21 cellular contexts compared by ENCODE assay signal in genomic region chr21:27819299-27819698, GRCh38.
DNase-seq lines count a peak whose midpoint lies in the region; ATAC-seq and TF ChIP-seq lines count a peak whose summit lies in the region.
"Had no signal": no experiment of that assay in that cellular context is flagged by ENCODE, and none has a peak within 500 bp of the region (broad histone marks: within the 10 kb centered on the region; RNA-seq: fewer than 3 reads in every experiment).

No MANE protein-coding gene starts in this region.

- H3K27me3 Mint-ChIP-seq in mesothelial cell of epicardium (ENCODE audit: low read depth): no peaks in the 10 kb centered on the region

- H3K4me3 ChIP-seq in esophagus muscularis mucosa: no peak overlapping the region
- no peak overlapping the region for H3K4me3 ChIP-seq in smooth muscle cell
- H3K4me3 ChIP-seq in vagina: no peak overlapping the region
- no peak overlapping the region for H3K4me3 ChIP-seq in adrenal gland
- H3K4me3 ChIP-seq: BLaER1 treated with 17β-estradiol and CSF1 and Interleukin-3, amounts not matched to agents 10 nM and 100 nM; GM12878; GM23338 had no signal

- ATAC-seq in HG03457 (IDR thresholded peaks at IDR 0.05; ENCODE audit: unreplicated experiment): no peak
- ATAC-seq: CD8-positive, alpha-beta T cell; GM12878; GM23338; HCT116 had no signal

- H3K4me2 ChIP-seq in smooth muscle cell: peak overlapping the region; percentile 44
- H3K4me2 ChIP-seq: BLaER1 treated with 17β-estradiol and CSF1 and Interleukin-3, amounts not matched to agents 10 nM and 100 nM; GM23338; KMS-11 had no signal

- no peak overlapping the region for H3K4me3 Mint-ChIP-seq in mesothelial cell of epicardium
- H3K4me3 Mint-ChIP-seq: CD8-positive, alpha-beta T cell; GM23338 had no signal

- no peaks in the 10 kb centered on the region for H3K36me3 ChIP-seq in esophagus muscularis mucosa
- no peaks in the 10 kb centered on the region for H3K36me3 ChIP-seq in smooth muscle cell (ENCODE audit: low read depth)
- no peaks in the 10 kb centered on the region for H3K36me3 ChIP-seq in vagina
- no peaks in the 10 kb centered on the region for H3K36me3 ChIP-seq in adrenal gland (replicated peaks in 1 of 2)
- H3K36me3 ChIP-seq: BLaER1 treated with 17β-estradiol and CSF1 and Interleukin-3, amounts not matched to agents 10 nM and 100 nM had no signal

- intact Hi-C loops in esophagus muscularis mucosa (cut with DNase I): no loop called here
- intact Hi-C loops in vagina (cut with DNase I): no loop called here
- intact Hi-C loops in adrenal gland (cut with DNase I): no loop called here

- TF ChIP-seq CTCF in esophagus muscularis mucosa (IDR thresholded peaks at IDR 0.05) (no peak), mesothelial cell of epicardium (IDR thresholded peaks at IDR 0.05; ENCODE audit: unreplicated experiment) (no peak), smooth muscle cell (IDR thresholded peaks at IDR 0.05; ENCODE audit: borderline replicate concordance, insufficient read depth, poor library complexity, severe bottlenecking) (no peak), vagina (IDR thresholded peaks at IDR 0.05) (no peak), adrenal gland (IDR thresholded peaks at IDR 0.05) (no peak)

- H3K9me3 Mint-ChIP-seq in mesothelial cell of epicardium: peaks cover 4% of the 10 kb centered on the region
- H3K9me3 Mint-ChIP-seq: GM23338 had no signal

- H3K4me1 ChIP-seq in esophagus muscularis mucosa (peaks cover 5 to 38% (median 31%) of the 10 kb centered on the region in 4 donors), smooth muscle cell (ENCODE audit: low read depth) (no peaks in the 10 kb centered on the region), vagina (peaks cover 17% of the 10 kb centered on the region), adrenal gland (replicated peaks in 1 of 2) (no peaks in the 10 kb centered on the region)
- H3K4me1 ChIP-seq: BLaER1 treated with 17β-estradiol and CSF1 and Interleukin-3, amounts not matched to agents 10 nM and 100 nM had no signal

- peaks cover 10% of the 10 kb centered on the region for H3F3A ChIP-seq in smooth muscle cell (ENCODE audit: low read depth)

- TF ChIP-seq EP300 in esophagus muscularis mucosa (IDR thresholded peaks at IDR 0.05): no peak

- TF ChIP-seq POLR2A in esophagus muscularis mucosa (IDR thresholded peaks at IDR 0.05; ENCODE audit: low read depth): no peak
- TF ChIP-seq POLR2A in vagina (IDR thresholded peaks at IDR 0.05): no peak
- no peak for TF ChIP-seq POLR2A in adrenal gland (IDR thresholded peaks at IDR 0.05)

- no peaks in the 10 kb centered on the region for H3K27me3 ChIP-seq in esophagus muscularis mucosa
- no peaks in the 10 kb centered on the region for H3K27me3 ChIP-seq in smooth muscle cell (ENCODE audit: low read depth)
- H3K27me3 ChIP-seq in vagina: no peaks in the 10 kb centered on the region
- H3K27me3 ChIP-seq in adrenal gland: no peaks in the 10 kb centered on the region
- H3K27me3 ChIP-seq: BLaER1 treated with 17β-estradiol and CSF1 and Interleukin-3, amounts not matched to agents 10 nM and 100 nM had no signal

- 69% methylated on average over 3 of the region's 3 CpGs for WGBS in esophagus muscularis mucosa
- WGBS in smooth muscle cell (ENCODE audit: low lambda C conversion rate): 85% methylated on average over 3 of the region's 3 CpGs
- WGBS in adrenal gland, 4 donors: 52 to 70% (median 55%) methylated on average over 3 of the region's 3 CpGs

- peak overlapping the region; percentile 59 to 72 (median 66) for H3K27ac ChIP-seq in esophagus muscularis mucosa (replicated peaks in 1 of 4)
- H3K27ac ChIP-seq in smooth muscle cell (ENCODE audit: low read depth): peak overlapping the region; percentile 88
- peak overlapping the region; percentile 76 for H3K27ac ChIP-seq in vagina
- H3K27ac ChIP-seq in adrenal gland: no peak overlapping the region
- H3K27ac ChIP-seq: BLaER1 treated with 17β-estradiol and CSF1 and Interleukin-3, amounts not matched to agents 10 nM and 100 nM; KMS-11 had no signal

- DNase-seq in esophagus muscularis mucosa (ENCODE audit: extremely low spot score) (no peak), mesothelial cell of epicardium (ENCODE audit: low spot score in 2 of 2, unreplicated experiment in 2 of 2) (no peak), smooth muscle cell (lab: John Stamatoyannopoulos, UW; ENCODE audit: unreplicated experiment) (no peak), vagina (ENCODE audit: extremely low spot score in 2 of 2) (no peak), adrenal gland (no peak)
- DNase-seq in stimulated activated CD4-positive, alpha-beta T cell treated with anti-CD3 and anti-CD28 coated beads, Interleukin-2, amount 100 ng/mL, for 48 hours: no peak
- DNase-seq: CD8-positive, alpha-beta T cell; DMS53; EL; NCI-H1417; NCI-H187 treated with DMSO at 0.1 percent for 48 hours; NCI-H524; NCI-H82; RPMI8226; SIG-M5 had no signal

- H3K9ac ChIP-seq in smooth muscle cell (ENCODE audit: low read depth): no peak overlapping the region
- H3K9ac ChIP-seq: BLaER1 treated with 17β-estradiol and CSF1 and Interleukin-3, amounts not matched to agents 10 nM and 100 nM; KMS-11 had no signal

- H2AFZ ChIP-seq in smooth muscle cell (ENCODE audit: low read depth): no peak overlapping the region
- H2AFZ ChIP-seq: GM23338 had no signal

- peaks cover 23% of the 10 kb centered on the region for H3K4me1 Mint-ChIP-seq in mesothelial cell of epicardium
- H3K4me1 Mint-ChIP-seq: GM23338 had no signal

- H3K36me3 Mint-ChIP-seq in mesothelial cell of epicardium: no peaks in the 10 kb centered on the region
- H3K36me3 Mint-ChIP-seq: CD8-positive, alpha-beta T cell had no signal

- H3K9me3 ChIP-seq in esophagus muscularis mucosa (no peaks in the 10 kb centered on the region), smooth muscle cell (replicated peaks; ENCODE audit: low read depth) (no peaks in the 10 kb centered on the region), vagina (no peaks in the 10 kb centered on the region), adrenal gland (replicated peaks in 1 of 3) (no peaks in the 10 kb centered on the region)
- H3K9me3 ChIP-seq: BLaER1 treated with 17β-estradiol and CSF1 and Interleukin-3, amounts not matched to agents 10 nM and 100 nM had no signal

- peak overlapping the region; percentile 66 for H3K27ac Mint-ChIP-seq in mesothelial cell of epicardium
- H3K27ac Mint-ChIP-seq: CD8-positive, alpha-beta T cell; GM23338 had no signal

- no peaks in the 10 kb centered on the region for H4K20me1 ChIP-seq in smooth muscle cell (ENCODE audit: low read depth)
- H4K20me1 ChIP-seq: BLaER1 treated with 17β-estradiol and CSF1 and Interleukin-3, amounts not matched to agents 10 nM and 100 nM had no signal

- H3K79me2 ChIP-seq in smooth muscle cell (ENCODE audit: low read depth): no peaks in the 10 kb centered on the region

Comparison
In these comparisons a context has a peak if more than half of its experiments do, and no peak if none do; other contexts are left out.
1. H3K27ac ChIP-seq: peak in esophagus muscularis mucosa (4 of 4), smooth muscle cell (single experiment) and vagina (single experiment); none in adrenal gland (0 of 5).